ENCODE assay signal across 1 cellular context in the genomic region with DNA sequence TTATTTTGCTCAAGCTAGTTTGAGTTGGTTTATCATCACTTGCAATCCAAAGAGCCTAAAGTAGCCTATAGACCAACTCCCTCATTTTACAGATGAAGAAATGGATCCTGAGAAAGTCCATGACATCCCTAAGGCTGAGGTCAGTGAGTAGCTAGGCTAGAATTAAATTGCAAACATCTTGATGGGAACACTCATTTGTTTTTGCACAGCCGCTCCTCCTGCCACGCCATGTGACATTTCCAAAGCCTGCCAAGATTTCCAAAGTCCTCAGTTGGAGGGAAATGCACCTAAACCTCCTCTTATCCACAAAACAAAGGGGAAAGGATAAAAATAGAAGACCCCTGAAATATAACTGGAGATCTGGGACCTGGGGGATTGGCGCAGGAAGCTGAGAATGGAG.
TF ChIP-seq lines count a peak whose summit lies in the region.

No MANE protein-coding gene starts in this region.

TF ChIP-seq in GM12878, 131 proteins besides CTCF, POLR2A, EP300 and RAD21:
- TF ChIP-seq ZNF384 (IDR thresholded peaks at IDR 0.05; ENCODE audit: borderline replicate concordance, low read depth, low read length): no peak
- TF ChIP-seq IRF4 (IDR thresholded peaks at IDR 0.05; ENCODE audit: low read depth, low read length): no peak
- TF ChIP-seq, protein P1, sequence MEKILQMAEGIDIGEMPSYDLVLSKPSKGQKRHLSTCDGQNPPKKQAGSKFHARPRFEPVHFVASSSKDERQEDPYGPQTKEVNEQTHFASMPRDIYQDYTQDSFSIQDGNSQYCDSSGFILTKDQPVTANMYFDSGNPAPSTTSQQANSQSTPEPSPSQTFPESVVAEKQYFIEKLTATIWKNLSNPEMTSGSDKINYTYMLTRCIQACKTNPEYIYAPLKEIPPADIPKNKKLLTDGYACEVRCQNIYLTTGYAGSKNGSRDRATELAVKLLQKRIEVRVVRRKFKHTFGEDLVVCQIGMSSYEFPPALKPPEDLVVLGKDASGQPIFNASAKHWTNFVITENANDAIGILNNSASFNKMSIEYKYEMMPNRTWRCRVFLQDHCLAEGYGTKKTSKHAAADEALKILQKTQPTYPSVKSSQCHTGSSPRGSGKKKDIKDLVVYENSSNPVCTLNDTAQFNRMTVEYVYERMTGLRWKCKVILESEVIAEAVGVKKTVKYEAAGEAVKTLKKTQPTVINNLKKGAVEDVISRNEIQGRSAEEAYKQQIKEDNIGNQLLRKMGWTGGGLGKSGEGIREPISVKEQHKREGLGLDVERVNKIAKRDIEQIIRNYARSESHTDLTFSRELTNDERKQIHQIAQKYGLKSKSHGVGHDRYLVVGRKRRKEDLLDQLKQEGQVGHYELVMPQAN (conservative IDR thresholded peaks at IDR 0.05): no peak
- TF ChIP-seq, protein P2, sequence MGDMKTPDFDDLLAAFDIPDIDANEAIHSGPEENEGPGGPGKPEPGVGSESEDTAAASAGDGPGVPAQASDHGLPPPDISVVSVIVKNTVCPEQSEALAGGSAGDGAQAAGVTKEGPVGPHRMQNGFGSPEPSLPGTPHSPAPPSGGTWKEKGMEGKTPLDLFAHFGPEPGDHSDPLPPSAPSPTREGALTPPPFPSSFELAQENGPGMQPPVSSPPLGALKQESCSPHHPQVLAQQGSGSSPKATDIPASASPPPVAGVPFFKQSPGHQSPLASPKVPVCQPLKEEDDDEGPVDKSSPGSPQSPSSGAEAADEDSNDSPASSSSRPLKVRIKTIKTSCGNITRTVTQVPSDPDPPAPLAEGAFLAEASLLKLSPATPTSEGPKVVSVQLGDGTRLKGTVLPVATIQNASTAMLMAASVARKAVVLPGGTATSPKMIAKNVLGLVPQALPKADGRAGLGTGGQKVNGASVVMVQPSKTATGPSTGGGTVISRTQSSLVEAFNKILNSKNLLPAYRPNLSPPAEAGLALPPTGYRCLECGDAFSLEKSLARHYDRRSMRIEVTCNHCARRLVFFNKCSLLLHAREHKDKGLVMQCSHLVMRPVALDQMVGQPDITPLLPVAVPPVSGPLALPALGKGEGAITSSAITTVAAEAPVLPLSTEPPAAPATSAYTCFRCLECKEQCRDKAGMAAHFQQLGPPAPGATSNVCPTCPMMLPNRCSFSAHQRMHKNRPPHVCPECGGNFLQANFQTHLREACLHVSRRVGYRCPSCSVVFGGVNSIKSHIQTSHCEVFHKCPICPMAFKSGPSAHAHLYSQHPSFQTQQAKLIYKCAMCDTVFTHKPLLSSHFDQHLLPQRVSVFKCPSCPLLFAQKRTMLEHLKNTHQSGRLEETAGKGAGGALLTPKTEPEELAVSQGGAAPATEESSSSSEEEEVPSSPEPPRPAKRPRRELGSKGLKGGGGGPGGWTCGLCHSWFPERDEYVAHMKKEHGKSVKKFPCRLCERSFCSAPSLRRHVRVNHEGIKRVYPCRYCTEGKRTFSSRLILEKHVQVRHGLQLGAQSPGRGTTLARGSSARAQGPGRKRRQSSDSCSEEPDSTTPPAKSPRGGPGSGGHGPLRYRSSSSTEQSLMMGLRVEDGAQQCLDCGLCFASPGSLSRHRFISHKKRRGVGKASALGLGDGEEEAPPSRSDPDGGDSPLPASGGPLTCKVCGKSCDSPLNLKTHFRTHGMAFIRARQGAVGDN (IDR thresholded peaks at IDR 0.05): no peak
- TF ChIP-seq, protein P3, sequence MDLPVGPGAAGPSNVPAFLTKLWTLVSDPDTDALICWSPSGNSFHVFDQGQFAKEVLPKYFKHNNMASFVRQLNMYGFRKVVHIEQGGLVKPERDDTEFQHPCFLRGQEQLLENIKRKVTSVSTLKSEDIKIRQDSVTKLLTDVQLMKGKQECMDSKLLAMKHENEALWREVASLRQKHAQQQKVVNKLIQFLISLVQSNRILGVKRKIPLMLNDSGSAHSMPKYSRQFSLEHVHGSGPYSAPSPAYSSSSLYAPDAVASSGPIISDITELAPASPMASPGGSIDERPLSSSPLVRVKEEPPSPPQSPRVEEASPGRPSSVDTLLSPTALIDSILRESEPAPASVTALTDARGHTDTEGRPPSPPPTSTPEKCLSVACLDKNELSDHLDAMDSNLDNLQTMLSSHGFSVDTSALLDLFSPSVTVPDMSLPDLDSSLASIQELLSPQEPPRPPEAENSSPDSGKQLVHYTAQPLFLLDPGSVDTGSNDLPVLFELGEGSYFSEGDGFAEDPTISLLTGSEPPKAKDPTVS (IDR thresholded peaks at IDR 0.05; ENCODE audit: low read depth, low read length): no peak
- TF ChIP-seq RUNX3 (IDR thresholded peaks at IDR 0.05; ENCODE audit: low read length): no peak
- TF ChIP-seq, protein P4, sequence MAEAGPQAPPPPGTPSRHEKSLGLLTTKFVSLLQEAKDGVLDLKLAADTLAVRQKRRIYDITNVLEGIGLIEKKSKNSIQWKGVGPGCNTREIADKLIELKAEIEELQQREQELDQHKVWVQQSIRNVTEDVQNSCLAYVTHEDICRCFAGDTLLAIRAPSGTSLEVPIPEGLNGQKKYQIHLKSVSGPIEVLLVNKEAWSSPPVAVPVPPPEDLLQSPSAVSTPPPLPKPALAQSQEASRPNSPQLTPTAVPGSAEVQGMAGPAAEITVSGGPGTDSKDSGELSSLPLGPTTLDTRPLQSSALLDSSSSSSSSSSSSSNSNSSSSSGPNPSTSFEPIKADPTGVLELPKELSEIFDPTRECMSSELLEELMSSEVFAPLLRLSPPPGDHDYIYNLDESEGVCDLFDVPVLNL (IDR thresholded peaks at IDR 0.05; ENCODE audit: low read depth, low read length): no peak
- TF ChIP-seq, protein P5, sequence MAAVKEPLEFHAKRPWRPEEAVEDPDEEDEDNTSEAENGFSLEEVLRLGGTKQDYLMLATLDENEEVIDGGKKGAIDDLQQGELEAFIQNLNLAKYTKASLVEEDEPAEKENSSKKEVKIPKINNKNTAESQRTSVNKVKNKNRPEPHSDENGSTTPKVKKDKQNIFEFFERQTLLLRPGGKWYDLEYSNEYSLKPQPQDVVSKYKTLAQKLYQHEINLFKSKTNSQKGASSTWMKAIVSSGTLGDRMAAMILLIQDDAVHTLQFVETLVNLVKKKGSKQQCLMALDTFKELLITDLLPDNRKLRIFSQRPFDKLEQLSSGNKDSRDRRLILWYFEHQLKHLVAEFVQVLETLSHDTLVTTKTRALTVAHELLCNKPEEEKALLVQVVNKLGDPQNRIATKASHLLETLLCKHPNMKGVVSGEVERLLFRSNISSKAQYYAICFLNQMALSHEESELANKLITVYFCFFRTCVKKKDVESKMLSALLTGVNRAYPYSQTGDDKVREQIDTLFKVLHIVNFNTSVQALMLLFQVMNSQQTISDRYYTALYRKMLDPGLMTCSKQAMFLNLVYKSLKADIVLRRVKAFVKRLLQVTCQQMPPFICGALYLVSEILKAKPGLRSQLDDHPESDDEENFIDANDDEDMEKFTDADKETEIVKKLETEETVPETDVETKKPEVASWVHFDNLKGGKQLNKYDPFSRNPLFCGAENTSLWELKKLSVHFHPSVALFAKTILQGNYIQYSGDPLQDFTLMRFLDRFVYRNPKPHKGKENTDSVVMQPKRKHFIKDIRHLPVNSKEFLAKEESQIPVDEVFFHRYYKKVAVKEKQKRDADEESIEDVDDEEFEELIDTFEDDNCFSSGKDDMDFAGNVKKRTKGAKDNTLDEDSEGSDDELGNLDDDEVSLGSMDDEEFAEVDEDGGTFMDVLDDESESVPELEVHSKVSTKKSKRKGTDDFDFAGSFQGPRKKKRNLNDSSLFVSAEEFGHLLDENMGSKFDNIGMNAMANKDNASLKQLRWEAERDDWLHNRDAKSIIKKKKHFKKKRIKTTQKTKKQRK (IDR thresholded peaks at IDR 0.05; ENCODE audit: low read depth, low read length): no peak
- TF ChIP-seq NRF1 (conservative IDR thresholded peaks at IDR 0.05; ENCODE audit: low read depth, low read length): no peak
